In the genomic region with DNA sequence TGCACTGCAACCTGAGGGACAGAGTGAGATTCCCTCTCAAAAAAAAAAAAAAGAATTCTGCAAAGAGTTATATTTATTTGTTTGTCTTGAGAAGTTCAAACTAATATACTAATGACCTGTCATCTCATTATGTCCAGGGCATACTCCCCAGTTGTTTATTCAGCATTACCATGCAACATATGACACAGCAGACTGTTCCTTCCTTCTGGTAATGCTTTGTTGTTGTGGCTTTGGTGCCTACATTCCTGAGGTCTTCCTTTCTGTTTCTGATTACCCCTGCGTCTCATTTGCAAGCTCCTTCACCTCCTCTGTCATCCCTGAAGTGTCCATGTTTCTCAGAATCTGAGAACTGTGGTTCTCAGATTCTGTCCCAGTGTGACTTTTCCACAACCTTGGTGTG, we compare ENCODE assay signal across 18 cellular contexts. TPM values are rescaled to one million over a fixed set of nuclear protein-coding genes. Genes with fewer than 3 reads are reported as not detected.
DNase-seq lines count a peak whose midpoint lies in the region; ATAC-seq, FAIRE-seq and TF ChIP-seq lines count a peak whose summit lies in the region.
"Had no signal": no experiment of that assay in that cellular context is flagged by ENCODE, and none has a peak within 500 bp of the region (broad histone marks: within the 10 kb centered on the region; RNA-seq: fewer than 3 reads in every experiment).

No MANE protein-coding gene starts in this region.

- POLR2A ChIA-PET in MCF 10A (lab: Yijun Ruan, JAX): no interaction called here

- peak; percentile 65 for FAIRE-seq in astrocyte (lab: Jason Lieb, UNC)
- FAIRE-seq: endometrium had no signal

- in situ Hi-C loops in mammary epithelial cell (cut with MboI; ENCODE audit: low sequenced_read_pairs in 2 of 2): no loop called here

- no peaks in the 10 kb centered on the region for H3K9me3 ChIP-seq in mammary epithelial cell (replicated peaks; ENCODE audit: insufficient read depth, low read length)
- H3K9me3 ChIP-seq in astrocyte (ENCODE audit: insufficient read depth, low read depth, low read length): no peaks in the 10 kb centered on the region
- H3K9me3 ChIP-seq: Caco-2, psoas muscle had no signal

- H3K4me3 ChIP-seq in mammary epithelial cell (replicated peaks in 1 of 3; ENCODE audit: insufficient read depth in 1 of 3, low read depth in 2 of 3, low read length in 3 of 3): no peak overlapping the region
- H3K4me3 ChIP-seq in astrocyte (ENCODE audit: insufficient read depth, low read depth, low read length): no peak overlapping the region
- H3K4me3 ChIP-seq in foreskin fibroblast (ENCODE audit: low read depth in 1 of 2, low read length in 2 of 2): no peak overlapping the region
- H3K4me3 ChIP-seq: psoas muscle had no signal

- H3K27me3 ChIP-seq in mammary epithelial cell (ENCODE audit: insufficient read depth, low read length) (no peaks in the 10 kb centered on the region), astrocyte (ENCODE audit: insufficient read depth, low read length) (no peaks in the 10 kb centered on the region)

- H4K20me1 ChIP-seq in mammary epithelial cell (ENCODE audit: insufficient read depth, low read length) (no peaks in the 10 kb centered on the region), astrocyte (ENCODE audit: insufficient read depth, low read length) (no peaks in the 10 kb centered on the region)

- H3K79me2 ChIP-seq in mammary epithelial cell (ENCODE audit: insufficient read depth, low read length) (no peaks in the 10 kb centered on the region), astrocyte (ENCODE audit: insufficient read depth, low read length) (no peaks in the 10 kb centered on the region)

- H3K4me3 Mint-ChIP-seq in MCF 10A (ENCODE audit: unreplicated experiment) (no peak overlapping the region), astrocyte (ENCODE audit: unreplicated experiment) (no peak overlapping the region)
- H3K4me3 Mint-ChIP-seq: activated naive CD4-positive, alpha-beta T cell treated with anti-CD3 and anti-CD28 coated beads, Interleukin-2, amount 50 U/mL, for 24 hours; central memory CD8-positive, alpha-beta T cell had no signal

- H2AFZ ChIP-seq in mammary epithelial cell (ENCODE audit: low read depth, low read length) (no peak overlapping the region), astrocyte (ENCODE audit: low read depth, low read length) (no peak overlapping the region)

- WGBS in mammary epithelial cell (ENCODE audit: low coverage, missing lambda C conversion rate): 80% methylated on average over 1 of the region's 1 CpG

- H3K27me3 Mint-ChIP-seq in MCF 10A (ENCODE audit: insufficient read depth, unreplicated experiment): no peaks in the 10 kb centered on the region
- no peaks in the 10 kb centered on the region for H3K27me3 Mint-ChIP-seq in astrocyte (ENCODE audit: low read depth, unreplicated experiment)
- H3K27me3 Mint-ChIP-seq: activated naive CD4-positive, alpha-beta T cell treated with anti-CD3 and anti-CD28 coated beads, Interleukin-2, amount 50 U/mL, for 24 hours; central memory CD8-positive, alpha-beta T cell had no signal

- DNase-seq in mammary epithelial cell (peak; percentile 25), MCF 10A (ENCODE audit: unreplicated experiment) (no peak), astrocyte (ENCODE audit: low read depth) (peak; percentile 71), foreskin fibroblast (peak; percentile 58 to 71), NCI-H1048 (lab: John Stamatoyannopoulos, UW) (no peak), occipital lobe (lab: John Stamatoyannopoulos, UW) (no peak)
- no peak for DNase-seq in activated CD4-positive, alpha-beta T cell treated with anti-CD3 and anti-CD28 coated beads, Interleukin-2, amount 50 U/mL, for 48 hours
- DNase-seq: 8988T; activated CD4-positive, alpha-beta T cell treated with anti-CD3 and anti-CD28 coated beads for 1 hour; Caco-2; NCI-H2171 treated with DMSO at 0.1 percent for 48 hours; psoas muscle; T-helper 2 cell had no signal

- intact Hi-C loops in mammary epithelial cell (cut with micrococcal nuclease) (no loop called here), MCF 10A (cut with micrococcal nuclease) (no loop called here)

- TF ChIP-seq CTCF in mammary epithelial cell (conservative IDR thresholded peaks at IDR 0.05 in 1 of 2, IDR thresholded peaks at IDR 0.05 in 1 of 2; ENCODE audit: extremely low read depth in 1 of 2, insufficient read depth in 1 of 2, low read depth in 1 of 2, low read length in 2 of 2) (no peak), MCF 10A (IDR thresholded peaks at IDR 0.05; ENCODE audit: unreplicated experiment) (no peak), astrocyte (IDR thresholded peaks at IDR 0.05; ENCODE audit: insufficient read depth, low read depth, low read length) (no peak), foreskin fibroblast (IDR thresholded peaks at IDR 0.05; ENCODE audit: low read depth, low read length) (no peak)

- H3K27ac Mint-ChIP-seq in MCF 10A (ENCODE audit: low read depth, unreplicated experiment) (no peak overlapping the region), astrocyte (ENCODE audit: unreplicated experiment) (peak overlapping the region; percentile 54)
- H3K27ac Mint-ChIP-seq: activated naive CD4-positive, alpha-beta T cell treated with anti-CD3 and anti-CD28 coated beads, Interleukin-2, amount 50 U/mL, for 24 hours had no signal

- H3K9ac ChIP-seq in mammary epithelial cell (ENCODE audit: insufficient read depth, low read length): no peak overlapping the region
- no peak overlapping the region for H3K9ac ChIP-seq in astrocyte (ENCODE audit: low read length)

- H3K27ac ChIP-seq in mammary epithelial cell (ENCODE audit: insufficient read depth, low read depth, low read length) (no peak overlapping the region), astrocyte (ENCODE audit: low read depth, low read length) (no peak overlapping the region)
- H3K27ac ChIP-seq: psoas muscle had no signal

- no peak for ATAC-seq in GM21529 (IDR thresholded peaks at IDR 0.05; ENCODE audit: unreplicated experiment)
- ATAC-seq: psoas muscle, Right ventricle myocardium inferior had no signal

- no peaks in the 10 kb centered on the region for H3K9me3 Mint-ChIP-seq in MCF 10A (ENCODE audit: unreplicated experiment)
- H3K9me3 Mint-ChIP-seq in astrocyte (ENCODE audit: unreplicated experiment): no peaks in the 10 kb centered on the region
- H3K9me3 Mint-ChIP-seq: activated naive CD4-positive, alpha-beta T cell treated with anti-CD3 and anti-CD28 coated beads, Interleukin-2, amount 50 U/mL, for 24 hours; central memory CD8-positive, alpha-beta T cell had no signal

- dilution Hi-C loops in mammary epithelial cell (cut with HindIII; ENCODE audit: low sequenced_read_pairs): no loop called here

- no TSS peak for BruUV-seq in mammary epithelial cell (replicated peaks; lab: Mats Ljungman, UMichigan)
- BruUV-seq in MCF 10A (replicated peaks; lab: Mats Ljungman, UMichigan): no TSS peak

- H3K36me3 ChIP-seq in mammary epithelial cell (ENCODE audit: insufficient read depth, low read length) (peaks cover 4% of the 10 kb centered on the region), astrocyte (ENCODE audit: insufficient read depth, low read length) (no peaks in the 10 kb centered on the region)

- H3K4me2 ChIP-seq in mammary epithelial cell (ENCODE audit: insufficient read depth, low read depth, low read length) (no peak overlapping the region), astrocyte (ENCODE audit: low read length) (peak overlapping the region; percentile 20)

- H3K4me1 ChIP-seq in mammary epithelial cell (ENCODE audit: insufficient read depth, low read length) (peaks cover 14% of the 10 kb centered on the region), astrocyte (ENCODE audit: insufficient read depth, low read length) (peaks cover 16% of the 10 kb centered on the region)
- H3K4me1 ChIP-seq: psoas muscle had no signal

- H3K4me1 Mint-ChIP-seq in MCF 10A (ENCODE audit: insufficient read depth, unreplicated experiment): peaks cover 7% of the 10 kb centered on the region
- H3K4me1 Mint-ChIP-seq in astrocyte (ENCODE audit: low read depth, unreplicated experiment): peaks cover 21% of the 10 kb centered on the region
- H3K4me1 Mint-ChIP-seq: activated naive CD4-positive, alpha-beta T cell treated with anti-CD3 and anti-CD28 coated beads, Interleukin-2, amount 50 U/mL, for 24 hours; central memory CD8-positive, alpha-beta T cell had no signal

- CTCF ChIA-PET in mammary epithelial cell (lab: Charles Lee; ENCODE audit: low non-redundant PET): no interaction called here
- CTCF ChIA-PET in MCF 10A (lab: Yijun Ruan, JAX): interaction anchor here (0.6 to 1.9 kb wide), 2 partner anchors 16 to 268 kb away, joined by 3 to 7 read pairs; no protein-coding TSS in a partner anchor

- H3K36me3 Mint-ChIP-seq in MCF 10A (ENCODE audit: insufficient read depth, unreplicated experiment) (peaks cover 18% of the 10 kb centered on the region), astrocyte (ENCODE audit: low read depth, unreplicated experiment) (peaks cover 17% of the 10 kb centered on the region)

RNA-seq across cellular contexts. Expression of a gene that starts 55.3 kb away (rescaled TPM):
- 10 to 100 TPM; 43.2 to 49.2 TPM for total RNA-seq in mammary epithelial cell
- 30.6 TPM for polyA plus RNA-seq in mammary epithelial cell
- polyA minus RNA-seq in mammary epithelial cell: 29.7 TPM
- 39.1 and 40.8 TPM in 2 replicates for total RNA-seq in MCF 10A (2022)
- 30.0 and 40.1 TPM in 2 replicates for total RNA-seq in astrocyte
- 7.2 TPM for total RNA-seq in occipital lobe

Comparison
In these comparisons a context has a peak if more than half of its experiments do, and no peak if none do; other contexts are left out.
1. DNase-seq: peak in mammary epithelial cell (single experiment), astrocyte (single experiment) and foreskin fibroblast (2 of 2); none in MCF 10A (single experiment), activated CD4-positive, alpha-beta T cell treated with anti-CD3 and anti-CD28 coated beads, Interleukin-2, amount 50 U/mL, for 48 hours (0 of 2), NCI-H1048 (single experiment) and occipital lobe (single experiment).